ENCODE assay signal across 17 cellular contexts in genomic region chr5:161306354-161306990, GRCh38.
A peak's percentile ranks its signal among the peaks of the same experiment; 100 is the strongest.
DNase-seq lines count a peak whose midpoint lies in the region; ATAC-seq lines count a peak whose summit lies in the region.
"Had no signal": no experiment of that assay in that cellular context is flagged by ENCODE, and none has a peak within 500 bp of the region (broad histone marks: within the 10 kb centered on the region; RNA-seq: fewer than 3 reads in every experiment).

No MANE protein-coding gene starts in this region.

- H3K79me2 ChIP-seq in trophoblast cell (ENCODE audit: control insufficient read depth, insufficient read depth, low read length, poor library complexity), result no peaks in the 10 kb centered on the region

- H3K4me3 ChIP-seq in trophoblast cell (ENCODE audit: low read depth, low read length), result no peak overlapping the region

- H2BK12ac ChIP-seq in trophoblast cell (ENCODE audit: low read length), result no peak overlapping the region

- WGBS in trophoblast cell (ENCODE audit: extremely low coverage, insufficient coverage, insufficient read length), result no CpG with 5 or more reads among the region's 4 CpGs

- ATAC-seq in GM19328 (IDR thresholded peaks at IDR 0.05; ENCODE audit: unreplicated experiment) (no peak), GM18867 (IDR thresholded peaks at IDR 0.05; ENCODE audit: unreplicated experiment) (no peak)

- no peak overlapping the region for H2BK120ac ChIP-seq in trophoblast cell (ENCODE audit: insufficient read depth, low read length, poor library complexity)

- no peak overlapping the region for H4K12ac ChIP-seq in trophoblast cell (ENCODE audit: low read depth, low read length)

- no peak overlapping the region for H3K9ac ChIP-seq in trophoblast cell (ENCODE audit: low read length)

- no peak overlapping the region for H3K27ac ChIP-seq in trophoblast cell (ENCODE audit: low read depth, low read length)
- H3K27ac ChIP-seq: RWPE1 had no signal

- H3K23ac ChIP-seq in trophoblast cell (ENCODE audit: low read length), result no peak overlapping the region

- H4K8ac ChIP-seq in trophoblast cell (ENCODE audit: low read depth, low read length), result no peak overlapping the region

- H3K4me2 ChIP-seq in trophoblast cell (ENCODE audit: low read length), result no peak overlapping the region

- in situ Hi-C loops in Caki2 (cut with HindIII; ENCODE audit: low pct_unique_long_range_greater_than_20kb, low sequenced_read_pairs), result no loop called here

- no peaks in the 10 kb centered on the region for H3K36me3 ChIP-seq in trophoblast cell (ENCODE audit: control insufficient read depth in 1 of 2, insufficient read depth in 2 of 2, low read length in 2 of 2)

- H3K9me3 ChIP-seq in trophoblast cell (ENCODE audit: insufficient read depth, low read depth, low read length), result no peaks in the 10 kb centered on the region
- H3K9me3 ChIP-seq: Caco-2 had no signal

- no peaks in the 10 kb centered on the region for H3K79me1 ChIP-seq in trophoblast cell (ENCODE audit: low read length)

- no peak overlapping the region for H3K18ac ChIP-seq in trophoblast cell (ENCODE audit: low read length)

- no peak overlapping the region for H2AK5ac ChIP-seq in trophoblast cell (ENCODE audit: low read length)

- H2BK5ac ChIP-seq in trophoblast cell (ENCODE audit: low read depth, low read length, poor library complexity), result no peak overlapping the region

- H4K91ac ChIP-seq in trophoblast cell (ENCODE audit: low read depth, low read length), result no peak overlapping the region

- H3K27me3 ChIP-seq in trophoblast cell (ENCODE audit: insufficient read depth, low read length), result no peaks in the 10 kb centered on the region

- no peak overlapping the region for H3K4ac ChIP-seq in trophoblast cell (ENCODE audit: low read depth, low read length)

- no peak overlapping the region for H3K14ac ChIP-seq in trophoblast cell (ENCODE audit: low read length)

- DNase-seq in Caki2 (ENCODE audit: low read depth) (peak; percentile 32), NCI-H446 treated with DMSO at 0.1 percent for 48 hours (lab: John Stamatoyannopoulos, UW) (peak; percentile 66), iris pigment epithelial cell (ENCODE audit: low read depth) (peak; percentile 0), trophoblast cell (peak; percentile 7 to 66), NCI-H345 (lab: John Stamatoyannopoulos, UW) (no peak)
- DNase-seq: Caco-2; CD4-positive, CD25-positive, alpha-beta regulatory T cell; EL; GOT3; KG1; NCI-H1105 treated with DMSO at 0.1 percent for 48 hours; NCI-H1694 treated with DMSO at 0.1 percent for 48 hours; NCI-H2107; NK-92 treated with Interleukin-12 subunit alpha and Interleukin-12 subunit beta, amount 100 ng/mL, for 24 hours had no signal

- H2AFZ ChIP-seq in trophoblast cell (ENCODE audit: insufficient read depth, low read length, poor library complexity), result no peak overlapping the region

- H3K4me1 ChIP-seq in trophoblast cell (ENCODE audit: control insufficient read depth in 1 of 2, insufficient read depth in 2 of 2, low read length in 2 of 2), result no peaks in the 10 kb centered on the region
- H3K4me1 ChIP-seq: Caco-2 had no signal
